18 cellular contexts compared by ENCODE assay signal in genomic region chr6:147005499-147005898, GRCh38.
DNase-seq lines count a peak whose midpoint lies in the region; ATAC-seq and TF ChIP-seq lines count a peak whose summit lies in the region.
"Had no signal": no experiment of that assay in that cellular context is flagged by ENCODE, and none has a peak within 500 bp of the region (broad histone marks: within the 10 kb centered on the region; RNA-seq: fewer than 3 reads in every experiment).

No MANE protein-coding gene starts in this region.

- peak; percentile 21 for DNase-seq in activated naive CD4-positive, alpha-beta T cell treated with anti-CD3 and anti-CD28 coated beads for 36 hours
- DNase-seq in activated naive CD4-positive, alpha-beta T cell treated with Interleukin-2 at 50 U/mL for 16 hours, result no peak
- no peak for DNase-seq in chondrocyte (ENCODE audit: low spot score)
- DNase-seq in retinal pigment epithelial cell (ENCODE audit: low read depth), result no peak
- no peak for DNase-seq in mucosa of descending colon
- no peak for DNase-seq in right cardiac atrium
- DNase-seq in sigmoid colon, result no peak
- DNase-seq: adrenal gland; CD4-positive, alpha-beta T cell; DMS79 treated with DMSO at 0.1 percent for 48 hours; NCI-H1436; nephron progenitor cell; spleen; stimulated activated CD8-positive, alpha-beta memory T cell treated with anti-CD3 and anti-CD28 coated beads, Interleukin-4, amount 100 ng/mL, for 48 hours; substantia nigra; uterus had no signal

- H3K4me1 ChIP-seq in Loucy (ENCODE audit: insufficient read depth, low read length, poor library complexity, severe bottlenecking), result no peaks in the 10 kb centered on the region
- no peaks in the 10 kb centered on the region for H3K4me1 ChIP-seq in mucosa of descending colon (ENCODE audit: low read depth)
- no peaks in the 10 kb centered on the region for H3K4me1 ChIP-seq in right cardiac atrium (ENCODE audit: control insufficient read depth, insufficient read depth, low read length)
- H3K4me1 ChIP-seq in sigmoid colon, result peaks cover 0 to 7% (median 3%) of the 10 kb centered on the region in 4 donors
- H3K4me1 ChIP-seq: spleen, uterus had no signal

- peak; percentile 65 for TF ChIP-seq CTCF in Loucy (conservative IDR thresholded peaks at IDR 0.05; ENCODE audit: low read length)
- TF ChIP-seq CTCF in chondrocyte (IDR thresholded peaks at IDR 0.05), result peak; percentile 37
- TF ChIP-seq CTCF in retinal pigment epithelial cell (conservative IDR thresholded peaks at IDR 0.05; ENCODE audit: low read depth, low read length), result peak; percentile 27
- no peak for TF ChIP-seq CTCF in mucosa of descending colon (IDR thresholded peaks at IDR 0.05)
- TF ChIP-seq CTCF in sigmoid colon (IDR thresholded peaks at IDR 0.05), result no peak

- no peak for TF ChIP-seq POLR2A in sigmoid colon (IDR thresholded peaks at IDR 0.05)

- H3K4me3 ChIP-seq in Loucy (ENCODE audit: low read length, poor library complexity, severe bottlenecking), result no peak overlapping the region
- H3K4me3 ChIP-seq in retinal pigment epithelial cell (ENCODE audit: low read length), result no peak overlapping the region
- no peak overlapping the region for H3K4me3 ChIP-seq in mucosa of descending colon
- no peak overlapping the region for H3K4me3 ChIP-seq in right cardiac atrium (ENCODE audit: low read length)
- H3K4me3 ChIP-seq in sigmoid colon, result no peak overlapping the region
- H3K4me3 ChIP-seq: adrenal gland, spleen, uterus had no signal

- CTCF ChIA-PET in activated naive CD4-positive, alpha-beta T cell treated with anti-CD3 and anti-CD28 coated beads for 36 hours (lab: Charles Lee), result no interaction called here

- H3K9me3 Mint-ChIP-seq in activated naive CD4-positive, alpha-beta T cell treated with anti-CD3 and anti-CD28 coated beads for 36 hours, result peaks cover 4% of the 10 kb centered on the region
- H3K9me3 Mint-ChIP-seq in chondrocyte (ENCODE audit: low read depth), result peaks cover 15% of the 10 kb centered on the region

- H3K36me3 ChIP-seq in Loucy (ENCODE audit: insufficient read depth, low read length) (no peaks in the 10 kb centered on the region), mucosa of descending colon (ENCODE audit: low read depth) (no peaks in the 10 kb centered on the region), sigmoid colon (no peaks in the 10 kb centered on the region)
- H3K36me3 ChIP-seq: adrenal gland, spleen, uterus had no signal

- no peak overlapping the region for H3K4me3 Mint-ChIP-seq in activated naive CD4-positive, alpha-beta T cell treated with anti-CD3 and anti-CD28 coated beads for 36 hours
- no peak overlapping the region for H3K4me3 Mint-ChIP-seq in chondrocyte (ENCODE audit: unreplicated experiment)
- H3K4me3 Mint-ChIP-seq: CD4-positive, alpha-beta T cell; mesothelial cell of epicardium; nephron progenitor cell had no signal

- no peak overlapping the region for H3K27ac ChIP-seq in right cardiac atrium (ENCODE audit: low read length)
- H3K27ac ChIP-seq in sigmoid colon, result no peak overlapping the region
- H3K27ac ChIP-seq: adrenal gland, spleen, uterus had no signal

- no peak overlapping the region for H2AFZ ChIP-seq in Loucy (ENCODE audit: low read length)

- H3K9me2 ChIP-seq in Loucy (replicated peaks; ENCODE audit: low read depth, low read length), result no peaks in the 10 kb centered on the region

- H3K9me3 ChIP-seq in Loucy (ENCODE audit: insufficient read depth, low read depth, low read length) (peaks cover 7% of the 10 kb centered on the region), mucosa of descending colon (no peaks in the 10 kb centered on the region), right cardiac atrium (ENCODE audit: control insufficient read depth, low read length) (no peaks in the 10 kb centered on the region), sigmoid colon (no peaks in the 10 kb centered on the region)
- H3K9me3 ChIP-seq: adrenal gland, uterus had no signal

- no peak for TF ChIP-seq EP300 in sigmoid colon (IDR thresholded peaks at IDR 0.05)

- H3K27me3 ChIP-seq in Loucy (ENCODE audit: insufficient read depth, low read length, poor library complexity, severe bottlenecking) (no peaks in the 10 kb centered on the region), right cardiac atrium (ENCODE audit: control insufficient read depth, insufficient read depth) (no peaks in the 10 kb centered on the region), sigmoid colon (no peaks in the 10 kb centered on the region)
- H3K27me3 ChIP-seq: adrenal gland, spleen, uterus had no signal

- no peak overlapping the region for H3K9ac ChIP-seq in Loucy (ENCODE audit: low read depth, low read length, poor library complexity, severe bottlenecking)

- H3K4me1 Mint-ChIP-seq in activated naive CD4-positive, alpha-beta T cell treated with anti-CD3 and anti-CD28 coated beads for 36 hours (ENCODE audit: low read depth), result peaks cover 6% of the 10 kb centered on the region
- peaks cover 14% of the 10 kb centered on the region for H3K4me1 Mint-ChIP-seq in chondrocyte (ENCODE audit: low read depth)

- no peaks in the 10 kb centered on the region for H4K20me1 ChIP-seq in Loucy (ENCODE audit: insufficient read depth, low read length, poor library complexity, severe bottlenecking)

- H3K27ac Mint-ChIP-seq in activated naive CD4-positive, alpha-beta T cell treated with anti-CD3 and anti-CD28 coated beads for 36 hours, result no peak overlapping the region
- H3K27ac Mint-ChIP-seq in chondrocyte (ENCODE audit: unreplicated experiment), result no peak overlapping the region
- H3K27ac Mint-ChIP-seq: CD4-positive, alpha-beta T cell; mesothelial cell of epicardium; nephron progenitor cell had no signal

- H3K27me3 Mint-ChIP-seq in activated naive CD4-positive, alpha-beta T cell treated with anti-CD3 and anti-CD28 coated beads for 36 hours (ENCODE audit: low read depth), result no peaks in the 10 kb centered on the region
- no peaks in the 10 kb centered on the region for H3K27me3 Mint-ChIP-seq in chondrocyte (ENCODE audit: low read depth)
- H3K27me3 Mint-ChIP-seq: CD4-positive, alpha-beta T cell had no signal

- H3F3A ChIP-seq in Loucy (ENCODE audit: low read depth), result no peaks in the 10 kb centered on the region

- H3K36me3 Mint-ChIP-seq in activated naive CD4-positive, alpha-beta T cell treated with anti-CD3 and anti-CD28 coated beads for 36 hours (ENCODE audit: low read depth), result peaks cover 5% of the 10 kb centered on the region
- peaks cover 10% of the 10 kb centered on the region for H3K36me3 Mint-ChIP-seq in chondrocyte (ENCODE audit: low read depth)
- H3K36me3 Mint-ChIP-seq: mesothelial cell of epicardium had no signal

- H3K79me2 ChIP-seq in Loucy (ENCODE audit: insufficient read depth, low read length), result no peaks in the 10 kb centered on the region

- ATAC-seq in mucosa of descending colon (no peak), right cardiac atrium (no peak)

- intact Hi-C loops in activated naive CD4-positive, alpha-beta T cell treated with anti-CD3 and anti-CD28 coated beads for 36 hours (cut with micrococcal nuclease), result no loop called here
- intact Hi-C loops in mucosa of descending colon (cut with DNase I, micrococcal nuclease) (no loop called here), right cardiac atrium (cut with DNase I) (no loop called here), sigmoid colon (cut with DNase I) (no loop called here)

- H3K4me2 ChIP-seq in Loucy (ENCODE audit: low read depth, low read length, poor library complexity, severe bottlenecking), result no peak overlapping the region

Comparison
In these comparisons a context has a peak if more than half of its experiments do, and no peak if none do; other contexts are left out.
1. CTCF ChIP-seq: peak in Loucy (single experiment), chondrocyte (single experiment) and retinal pigment epithelial cell (single experiment); none in mucosa of descending colon (single experiment) and sigmoid colon (0 of 4).